Comparison of ENCODE assay signal across 8 cellular contexts in genomic region chr15:78506971-78507830, GRCh38. TPM values are rescaled to one million over a fixed set of nuclear protein-coding genes. Genes with fewer than 3 reads are reported as not detected.
DNase-seq lines count a peak whose midpoint lies in the region; ATAC-seq and TF ChIP-seq lines count a peak whose summit lies in the region.

A gene with protein sequence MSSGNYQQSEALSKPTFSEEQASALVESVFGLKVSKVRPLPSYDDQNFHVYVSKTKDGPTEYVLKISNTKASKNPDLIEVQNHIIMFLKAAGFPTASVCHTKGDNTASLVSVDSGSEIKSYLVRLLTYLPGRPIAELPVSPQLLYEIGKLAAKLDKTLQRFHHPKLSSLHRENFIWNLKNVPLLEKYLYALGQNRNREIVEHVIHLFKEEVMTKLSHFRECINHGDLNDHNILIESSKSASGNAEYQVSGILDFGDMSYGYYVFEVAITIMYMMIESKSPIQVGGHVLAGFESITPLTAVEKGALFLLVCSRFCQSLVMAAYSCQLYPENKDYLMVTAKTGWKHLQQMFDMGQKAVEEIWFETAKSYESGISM (plus strand): TSS chr15:78507577. CDS start chr15:78513089, 5,512 bp downstream.

- H3K27ac ChIP-seq in left ventricle myocardium inferior (replicated peaks) (peak within 1 kb of the TSS; percentile 81), upper lobe of left lung (peak within 1 kb of the TSS; percentile 13 to 75 (median 64))

- H3K9me3 ChIP-seq in left ventricle myocardium inferior (replicated peaks) (peaks cover 2% of the 10 kb centered on the region), upper lobe of left lung (no peaks in the 10 kb centered on the region)

- no peaks in the 10 kb centered on the region for H3K27me3 ChIP-seq in left ventricle myocardium inferior (ENCODE audit: low read depth)
- H3K27me3 ChIP-seq in upper lobe of left lung: no peaks in the 10 kb centered on the region

- TF ChIP-seq CTCF in GM12875 (IDR thresholded peaks at IDR 0.05; ENCODE audit: borderline replicate concordance, insufficient read depth, low read depth, low read length) (0 out of 2 replicates have a peak, but pooled peaks have one; percentile 9), left ventricle myocardium inferior (IDR thresholded peaks at IDR 0.05; ENCODE audit: borderline replicate concordance) (peak; percentile 33), upper lobe of left lung (IDR thresholded peaks at IDR 0.05) (peak; percentile 20 to 59 (median 31))

- 3 to 4% methylated on average over 27 to 32 of the region's 63 CpGs for WGBS in upper lobe of left lung, 2 donors

- no peaks in the 10 kb centered on the region for H3K36me3 ChIP-seq in left ventricle myocardium inferior
- H3K36me3 ChIP-seq in upper lobe of left lung: no peaks in the 10 kb centered on the region

- ATAC-seq in HG02852 (IDR thresholded peaks at IDR 0.05; ENCODE audit: unreplicated experiment) (peak; percentile 88), upper lobe of left lung (ENCODE audit: low FRiP score in 2 of 2) (peak; percentile 97 to 98)

- peak in 2 of 4 donors; percentile 20 to 56 for TF ChIP-seq POLR2A in upper lobe of left lung (IDR thresholded peaks at IDR 0.05)

- DNase-seq in NCI-H146 (lab: John Stamatoyannopoulos, UW): peak; percentile 95
- DNase-seq in T-helper 1 cell: peak; percentile 42 to 82 (median 61)
- DNase-seq in amniotic stem cell (lab: John Stamatoyannopoulos, UW): peak; percentile 97
- peak; percentile 88 for DNase-seq in left ventricle myocardium inferior
- DNase-seq in posterior cingulate gyrus: peak; percentile 66 to 99 (median 88)
- DNase-seq in upper lobe of left lung: peak; percentile 94 to 95

- peak within 1 kb of the TSS; percentile 57 for H3K4me3 ChIP-seq in GM12875 (ENCODE audit: low read depth, low read length)
- peak within 1 kb of the TSS; percentile 97 for H3K4me3 ChIP-seq in left ventricle myocardium inferior
- peak within 1 kb of the TSS; percentile 68 to 93 (median 80) for H3K4me3 ChIP-seq in upper lobe of left lung

- TF ChIP-seq EP300 in upper lobe of left lung (IDR thresholded peaks at IDR 0.05): no peak

- peaks cover 17% of the 10 kb centered on the region for H3K4me1 ChIP-seq in left ventricle myocardium inferior
- H3K4me1 ChIP-seq in upper lobe of left lung: peaks cover 7 to 14% (median 9%) of the 10 kb centered on the region in 4 donors

- intact Hi-C loops in left ventricle myocardium inferior (cut with micrococcal nuclease): no loop called here
- intact Hi-C loops in posterior cingulate gyrus (cut with DNase I): loop anchor here (2.0 kb wide), 1 partner anchor 34 kb away; the partner anchor contains the start of gene PSMA4

RNA-seq across cellular contexts. Expression of the gene that starts here (rescaled TPM):
- total RNA-seq in left ventricle myocardium inferior (6.9 TPM), upper lobe of left lung (1 to 10 TPM; 2.8 to 6.3 (median 3.2) TPM)

Comparison
In these comparisons a context has a peak if more than half of its experiments do, and no peak if none do; other contexts are left out.
1. Peak in every context shown above with its lines: DNase-seq, ATAC-seq, H3K4me3 ChIP-seq and H3K27ac ChIP-seq.